Comparison of ENCODE assay signal across 25 cellular contexts in genomic region chr13:26213982-26214381, GRCh38.
"Had no signal": no experiment of that assay in that cellular context is flagged by ENCODE, and none has a peak within 500 bp of the region (broad histone marks: within the 10 kb centered on the region; RNA-seq: fewer than 3 reads in every experiment).

No MANE protein-coding gene starts in this region.

- H3K4me1 Mint-ChIP-seq: activated CD4-positive, alpha-beta T cell treated with anti-CD3 and anti-CD28 coated beads, Interleukin-2, amount 10 ng/mL, durations not matched to agents 7 days and 5 days; WTC11 had no signal

- H3K27me3 Mint-ChIP-seq: activated CD4-positive, alpha-beta T cell treated with anti-CD3 and anti-CD28 coated beads for 36 hours; activated CD4-positive, alpha-beta T cell treated with anti-CD3 and anti-CD28 coated beads, Interleukin-2, amount 10 ng/mL, durations not matched to agents 7 days and 5 days; activated naive CD4-positive, alpha-beta T cell treated with anti-CD3 and anti-CD28 coated beads, Interleukin-2, amount 50 U/mL, for 24 hours; activated naive CD8-positive, alpha-beta T cell treated with anti-CD3 and anti-CD28 coated beads, Interleukin-2, amount 10 ng/mL, durations not matched to agents 7 days and 5 days had no signal

- DNase-seq: activated CD4-positive, alpha-beta T cell treated with anti-CD3 and anti-CD28 coated beads for 36 hours; activated CD4-positive, alpha-beta T cell treated with anti-CD3 and anti-CD28 coated beads, Interleukin-2, amount 10 ng/mL, durations not matched to agents 7 days and 5 days; activated CD4-positive, alpha-beta T cell treated with anti-CD3 and anti-CD28 coated beads, Interleukin-2, amount 50 U/mL, for 48 hours; activated CD8-positive, alpha-beta memory T cell treated with anti-CD3 and anti-CD28 coated beads, Interleukin-2, amount 50 U/mL, for 4 hours; activated gamma-delta T cell; activated naive CD4-positive, alpha-beta T cell treated with Interleukin-2 at 50 U/mL for 16 hours; activated naive CD8-positive, alpha-beta T cell treated with anti-CD3 and anti-CD28 coated beads, Interleukin-2, amount 10 ng/mL, durations not matched to agents 7 days and 5 days; activated T-cell treated with anti-CD3 and anti-CD28 coated beads for 4 hours; activated T-cell treated with anti-CD3 and anti-CD28 coated beads, Interleukin-2, amount 50 U/mL, for 72 hours; amygdala; Karpas-422; NCI-H1048; NCI-H1436 treated with DMSO at 0.1 percent for 48 hours; NCI-H1694 treated with DMSO at 0.1 percent for 48 hours; NCI-H2029; NCI-H345; NCI-H524 treated with DMSO at 0.1 percent for 48 hours; SHP77; SJCRH30 had no signal

- ATAC-seq: activated CD4-positive, alpha-beta T cell treated with anti-CD3 and anti-CD28 coated beads for 36 hours; activated CD4-positive, CD25-positive, alpha-beta regulatory T cell treated with anti-CD3 and anti-CD28 coated beads, Interleukin-2, amount 50 U/mL, for 24 hours; activated T-cell treated with anti-CD3 and anti-CD28 coated beads, Interleukin-2, amount 50 U/mL, for 72 hours; Panc1; WTC11 had no signal

- H3K4me3 Mint-ChIP-seq: activated CD4-positive, alpha-beta T cell treated with anti-CD3 and anti-CD28 coated beads for 36 hours; activated CD4-positive, alpha-beta T cell treated with anti-CD3 and anti-CD28 coated beads, Interleukin-2, amount 10 ng/mL, durations not matched to agents 7 days and 5 days; activated naive CD4-positive, alpha-beta T cell treated with anti-CD3 and anti-CD28 coated beads, Interleukin-2, amount 50 U/mL, for 24 hours; activated naive CD8-positive, alpha-beta T cell treated with anti-CD3 and anti-CD28 coated beads, Interleukin-2, amount 10 ng/mL, durations not matched to agents 7 days and 5 days; activated T-cell treated with anti-CD3 and anti-CD28 coated beads, Interleukin-2, amount 50 U/mL, for 72 hours; T-helper 2 cell treated with Interferon-gamma antibody and Interleukin-4, amounts not matched to agents 5 μg/mL and 100 μg/mL, for 36 hours; WTC11 had no signal

- H3K27ac Mint-ChIP-seq: activated naive CD4-positive, alpha-beta T cell treated with anti-CD3 and anti-CD28 coated beads, Interleukin-2, amount 50 U/mL, for 24 hours; activated naive CD8-positive, alpha-beta T cell treated with anti-CD3 and anti-CD28 coated beads, Interleukin-2, amount 10 ng/mL, durations not matched to agents 7 days and 5 days; activated T-cell treated with anti-CD3 and anti-CD28 coated beads, Interleukin-2, amount 50 U/mL, for 72 hours; activated T-helper 2 cell treated with anti-CD3 and anti-CD28 coated beads, Interferon-gamma antibody, Interleukin-2, Interleukin-4, amounts not matched to agents 10 μg/mL and 5 μg/mL and 100 μg/mL, durations not matched to agents 14 hours and 24 hours and 36 hours; T-helper 2 cell treated with Interferon-gamma antibody and Interleukin-4, amounts not matched to agents 5 μg/mL and 100 μg/mL, for 36 hours; WTC11 had no signal

- H3K9me3 Mint-ChIP-seq: activated CD4-positive, alpha-beta T cell treated with anti-CD3 and anti-CD28 coated beads, Interleukin-2, amount 10 ng/mL, durations not matched to agents 7 days and 5 days; activated naive CD4-positive, alpha-beta T cell treated with anti-CD3 and anti-CD28 coated beads, Interleukin-2, amount 50 U/mL, for 24 hours; activated naive CD8-positive, alpha-beta T cell treated with anti-CD3 and anti-CD28 coated beads, Interleukin-2, amount 10 ng/mL, durations not matched to agents 7 days and 5 days; activated T-cell treated with anti-CD3 and anti-CD28 coated beads, Interleukin-2, amount 50 U/mL, for 72 hours; activated T-helper 2 cell treated with anti-CD3 and anti-CD28 coated beads, Interferon-gamma antibody, Interleukin-2, Interleukin-4, amounts not matched to agents 10 μg/mL and 5 μg/mL and 100 μg/mL, durations not matched to agents 14 hours and 24 hours and 36 hours; T-helper 2 cell treated with Interferon-gamma antibody and Interleukin-4, amounts not matched to agents 5 μg/mL and 100 μg/mL, for 36 hours; WTC11 had no signal
